ENCODE assay signal across 1 cellular context in genomic region chr6:131135244-131136020, GRCh38.
A peak's percentile ranks its signal among the peaks of the same experiment; 100 is the strongest.
TF ChIP-seq lines count a peak whose summit lies in the region.

Gene AKAP7, plus strand, starts transcription at chr6:131135467. Its CDS starts 297 bp downstream, at chr6:131135764.

TF ChIP-seq in WTC11, 78 proteins besides CTCF, POLR2A, EP300 and RAD21 (continued from another document and continues in another):
- TF ChIP-seq, protein P1, sequence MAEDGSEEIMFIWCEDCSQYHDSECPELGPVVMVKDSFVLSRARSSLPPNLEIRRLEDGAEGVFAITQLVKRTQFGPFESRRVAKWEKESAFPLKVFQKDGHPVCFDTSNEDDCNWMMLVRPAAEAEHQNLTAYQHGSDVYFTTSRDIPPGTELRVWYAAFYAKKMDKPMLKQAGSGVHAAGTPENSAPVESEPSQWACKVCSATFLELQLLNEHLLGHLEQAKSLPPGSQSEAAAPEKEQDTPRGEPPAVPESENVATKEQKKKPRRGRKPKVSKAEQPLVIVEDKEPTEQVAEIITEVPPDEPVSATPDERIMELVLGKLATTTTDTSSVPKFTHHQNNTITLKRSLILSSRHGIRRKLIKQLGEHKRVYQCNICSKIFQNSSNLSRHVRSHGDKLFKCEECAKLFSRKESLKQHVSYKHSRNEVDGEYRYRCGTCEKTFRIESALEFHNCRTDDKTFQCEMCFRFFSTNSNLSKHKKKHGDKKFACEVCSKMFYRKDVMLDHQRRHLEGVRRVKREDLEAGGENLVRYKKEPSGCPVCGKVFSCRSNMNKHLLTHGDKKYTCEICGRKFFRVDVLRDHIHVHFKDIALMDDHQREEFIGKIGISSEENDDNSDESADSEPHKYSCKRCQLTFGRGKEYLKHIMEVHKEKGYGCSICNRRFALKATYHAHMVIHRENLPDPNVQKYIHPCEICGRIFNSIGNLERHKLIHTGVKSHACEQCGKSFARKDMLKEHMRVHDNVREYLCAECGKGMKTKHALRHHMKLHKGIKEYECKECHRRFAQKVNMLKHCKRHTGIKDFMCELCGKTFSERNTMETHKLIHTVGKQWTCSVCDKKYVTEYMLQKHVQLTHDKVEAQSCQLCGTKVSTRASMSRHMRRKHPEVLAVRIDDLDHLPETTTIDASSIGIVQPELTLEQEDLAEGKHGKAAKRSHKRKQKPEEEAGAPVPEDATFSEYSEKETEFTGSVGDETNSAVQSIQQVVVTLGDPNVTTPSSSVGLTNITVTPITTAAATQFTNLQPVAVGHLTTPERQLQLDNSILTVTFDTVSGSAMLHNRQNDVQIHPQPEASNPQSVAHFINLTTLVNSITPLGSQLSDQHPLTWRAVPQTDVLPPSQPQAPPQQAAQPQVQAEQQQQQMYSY (CRISPR knock-in tag; IDR thresholded peaks at IDR 0.05): no peak
- TF ChIP-seq TP53 (CRISPR knock-in tag; IDR thresholded peaks at IDR 0.05): no peak
- no peak for TF ChIP-seq GRHL2 (CRISPR knock-in tag; IDR thresholded peaks at IDR 0.05; ENCODE audit: insufficient replicate concordance, severe bottlenecking)
- TF ChIP-seq HMGXB4 (CRISPR knock-in tag; IDR thresholded peaks at IDR 0.05): no peak
- TF ChIP-seq ZNF423 (CRISPR knock-in tag; IDR thresholded peaks at IDR 0.05): no peak
- TF ChIP-seq ZSCAN18 (CRISPR knock-in tag; IDR thresholded peaks at IDR 0.05): no peak
- peak; percentile 76 for TF ChIP-seq MAX (CRISPR knock-in tag; IDR thresholded peaks at IDR 0.05)
- no peak for TF ChIP-seq EMX1 (CRISPR knock-in tag; IDR thresholded peaks at IDR 0.05)
- no peak for TF ChIP-seq NR3C1 (CRISPR knock-in tag; conservative IDR thresholded peaks at IDR 0.05; ENCODE audit: low read depth)
- TF ChIP-seq NFATC4 (CRISPR knock-in tag; IDR thresholded peaks at IDR 0.05): no peak
- no peak for TF ChIP-seq ZNF219 (CRISPR knock-in tag; IDR thresholded peaks at IDR 0.05; ENCODE audit: borderline replicate concordance)
- TF ChIP-seq SOX15 (CRISPR knock-in tag; IDR thresholded peaks at IDR 0.05): no peak
- TF ChIP-seq, protein P2, sequence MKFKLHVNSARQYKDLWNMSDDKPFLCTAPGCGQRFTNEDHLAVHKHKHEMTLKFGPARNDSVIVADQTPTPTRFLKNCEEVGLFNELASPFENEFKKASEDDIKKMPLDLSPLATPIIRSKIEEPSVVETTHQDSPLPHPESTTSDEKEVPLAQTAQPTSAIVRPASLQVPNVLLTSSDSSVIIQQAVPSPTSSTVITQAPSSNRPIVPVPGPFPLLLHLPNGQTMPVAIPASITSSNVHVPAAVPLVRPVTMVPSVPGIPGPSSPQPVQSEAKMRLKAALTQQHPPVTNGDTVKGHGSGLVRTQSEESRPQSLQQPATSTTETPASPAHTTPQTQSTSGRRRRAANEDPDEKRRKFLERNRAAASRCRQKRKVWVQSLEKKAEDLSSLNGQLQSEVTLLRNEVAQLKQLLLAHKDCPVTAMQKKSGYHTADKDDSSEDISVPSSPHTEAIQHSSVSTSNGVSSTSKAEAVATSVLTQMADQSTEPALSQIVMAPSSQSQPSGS (CRISPR knock-in tag; IDR thresholded peaks at IDR 0.05; ENCODE audit: borderline replicate concordance, low read depth): no peak
- TF ChIP-seq TCF7 (CRISPR knock-in tag; IDR thresholded peaks at IDR 0.05; ENCODE audit: low read depth): 0 out of 2 replicates have a peak, but pooled peaks have one; percentile 18
- TF ChIP-seq, protein P3, sequence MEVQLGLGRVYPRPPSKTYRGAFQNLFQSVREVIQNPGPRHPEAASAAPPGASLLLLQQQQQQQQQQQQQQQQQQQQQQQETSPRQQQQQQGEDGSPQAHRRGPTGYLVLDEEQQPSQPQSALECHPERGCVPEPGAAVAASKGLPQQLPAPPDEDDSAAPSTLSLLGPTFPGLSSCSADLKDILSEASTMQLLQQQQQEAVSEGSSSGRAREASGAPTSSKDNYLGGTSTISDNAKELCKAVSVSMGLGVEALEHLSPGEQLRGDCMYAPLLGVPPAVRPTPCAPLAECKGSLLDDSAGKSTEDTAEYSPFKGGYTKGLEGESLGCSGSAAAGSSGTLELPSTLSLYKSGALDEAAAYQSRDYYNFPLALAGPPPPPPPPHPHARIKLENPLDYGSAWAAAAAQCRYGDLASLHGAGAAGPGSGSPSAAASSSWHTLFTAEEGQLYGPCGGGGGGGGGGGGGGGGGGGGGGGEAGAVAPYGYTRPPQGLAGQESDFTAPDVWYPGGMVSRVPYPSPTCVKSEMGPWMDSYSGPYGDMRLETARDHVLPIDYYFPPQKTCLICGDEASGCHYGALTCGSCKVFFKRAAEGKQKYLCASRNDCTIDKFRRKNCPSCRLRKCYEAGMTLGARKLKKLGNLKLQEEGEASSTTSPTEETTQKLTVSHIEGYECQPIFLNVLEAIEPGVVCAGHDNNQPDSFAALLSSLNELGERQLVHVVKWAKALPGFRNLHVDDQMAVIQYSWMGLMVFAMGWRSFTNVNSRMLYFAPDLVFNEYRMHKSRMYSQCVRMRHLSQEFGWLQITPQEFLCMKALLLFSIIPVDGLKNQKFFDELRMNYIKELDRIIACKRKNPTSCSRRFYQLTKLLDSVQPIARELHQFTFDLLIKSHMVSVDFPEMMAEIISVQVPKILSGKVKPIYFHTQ (CRISPR knock-in tag; IDR thresholded peaks at IDR 0.05): no peak
- peak; percentile 77; the same call in 1 of the 2 replicates for TF ChIP-seq GABPB1 (CRISPR knock-in tag; IDR thresholded peaks at IDR 0.05)
- 0 out of 2 replicates have a peak, but pooled peaks have one; percentile 19 for TF ChIP-seq NFYB (CRISPR knock-in tag; conservative IDR thresholded peaks at IDR 0.05; ENCODE audit: low read depth)
- TF ChIP-seq TEAD4 (CRISPR knock-in tag; IDR thresholded peaks at IDR 0.05): no peak
- TF ChIP-seq ZNF121 (CRISPR knock-in tag; IDR thresholded peaks at IDR 0.05): peak; percentile 14; the same call in 1 of the 2 replicates
- TF ChIP-seq E2F1 (CRISPR knock-in tag; IDR thresholded peaks at IDR 0.05): no peak
- TF ChIP-seq ZNF416 (CRISPR knock-in tag; IDR thresholded peaks at IDR 0.05): no peak
- no peak for TF ChIP-seq STAT6 (CRISPR knock-in tag; conservative IDR thresholded peaks at IDR 0.05; ENCODE audit: low read depth)
- peak; percentile 16; the same call in 1 of the 2 replicates for TF ChIP-seq USF2 (CRISPR knock-in tag; IDR thresholded peaks at IDR 0.05)
- no peak for TF ChIP-seq ZNF671 (CRISPR knock-in tag; IDR thresholded peaks at IDR 0.05)
- no peak for TF ChIP-seq ZBTB21 (CRISPR knock-in tag; IDR thresholded peaks at IDR 0.05; ENCODE audit: borderline replicate concordance)
- TF ChIP-seq ETV6 (CRISPR knock-in tag; IDR thresholded peaks at IDR 0.05): peak; percentile 92; the same call in 1 of the 2 replicates
- TF ChIP-seq ZNF532 (CRISPR knock-in tag; IDR thresholded peaks at IDR 0.05; ENCODE audit: borderline replicate concordance): no peak
- no peak for TF ChIP-seq MLX (CRISPR knock-in tag; IDR thresholded peaks at IDR 0.05)
- no peak for TF ChIP-seq CBFB (CRISPR knock-in tag; IDR thresholded peaks at IDR 0.05; ENCODE audit: low read depth)
- TF ChIP-seq SMAD3 (CRISPR knock-in tag; IDR thresholded peaks at IDR 0.05; ENCODE audit: borderline replicate concordance): 0 out of 2 replicates have a peak, but pooled peaks have one; percentile 31
- TF ChIP-seq RORB (CRISPR knock-in tag; IDR thresholded peaks at IDR 0.05): no peak
- TF ChIP-seq IRF1 (CRISPR knock-in tag; IDR thresholded peaks at IDR 0.05): peak; percentile 40; the same call in 1 of the 2 replicates
- TF ChIP-seq CREB1 (CRISPR knock-in tag; IDR thresholded peaks at IDR 0.05): no peak
